ENCODE assay signal across 35 cellular contexts in the genomic region with DNA sequence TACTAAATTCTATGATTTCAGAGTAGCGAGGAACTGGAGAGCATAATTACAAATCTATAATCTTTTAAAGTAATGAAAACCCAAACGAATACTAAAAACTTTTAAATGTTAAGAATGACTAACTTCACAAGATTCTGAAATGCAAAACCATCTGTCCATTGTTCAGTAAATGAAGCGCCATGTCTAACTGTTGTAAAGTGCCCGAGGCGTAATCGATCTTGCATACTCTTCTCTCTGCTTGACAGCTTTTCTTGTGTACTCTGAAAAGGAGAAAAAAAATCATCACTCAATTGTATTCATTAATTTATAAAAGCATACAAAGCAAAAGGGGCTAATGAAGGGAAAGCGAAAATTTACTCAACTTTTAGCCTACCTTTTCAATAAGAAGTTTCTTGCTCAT.
"Had no signal": no experiment of that assay in that cellular context is flagged by ENCODE, and none has a peak within 500 bp of the region (broad histone marks: within the 10 kb centered on the region; RNA-seq: fewer than 3 reads in every experiment).

No MANE protein-coding gene starts in this region.

- H3K4me3 ChIP-seq: esophagus squamous epithelium had no signal

- FAIRE-seq: astrocyte, bronchial epithelial cell, endometrium, endothelial cell of umbilical vein, frontal cortex had no signal

- H3K27ac ChIP-seq: brain microvascular endothelial cell, epithelial cell of prostate, esophagus squamous epithelium, WERI-Rb-1 had no signal

- H3K9me3 ChIP-seq: esophagus squamous epithelium had no signal

- ATAC-seq: activated CD4-positive, alpha-beta T cell treated with anti-CD3 and anti-CD28 coated beads for 36 hours; activated CD8-positive, alpha-beta memory T cell treated with anti-CD3 and anti-CD28 coated beads, Interleukin-2, amount 10 ng/mL, durations not matched to agents 7 days and 5 days; activated CD8-positive, alpha-beta T cell treated with anti-CD3 and anti-CD28 coated beads, Interleukin-2, amount 10 ng/mL, durations not matched to agents 7 days and 5 days; activated naive CD4-positive, alpha-beta T cell treated with anti-CD3 and anti-CD28 coated beads, Interleukin-2, amount 50 U/mL, for 72 hours; effector memory CD8-positive, alpha-beta T cell; T-helper 17 cell had no signal

- H3K27me3 Mint-ChIP-seq: activated CD4-positive, alpha-beta memory T cell treated with anti-CD3 and anti-CD28 coated beads for 36 hours; activated CD4-positive, alpha-beta T cell treated with anti-CD3 and anti-CD28 coated beads for 36 hours; activated CD4-positive, alpha-beta T cell treated with anti-CD3 and anti-CD28 coated beads, Interleukin-2, amount 10 ng/mL, durations not matched to agents 24 days and 14 days; activated CD8-positive, alpha-beta memory T cell treated with anti-CD3 and anti-CD28 coated beads, Interleukin-2, amount 10 ng/mL, durations not matched to agents 7 days and 5 days; activated naive CD4-positive, alpha-beta T cell treated with anti-CD3 and anti-CD28 coated beads, Interleukin-2, amount 10 ng/mL, durations not matched to agents 7 days and 5 days; activated naive CD8-positive, alpha-beta T cell treated with anti-CD3 and anti-CD28 coated beads, Interleukin-2, amount 10 ng/mL, durations not matched to agents 7 days and 5 days; central memory CD8-positive, alpha-beta T cell; effector memory CD8-positive, alpha-beta T cell; T-helper 17 cell had no signal

- H3K27me3 ChIP-seq: brain microvascular endothelial cell, esophagus squamous epithelium had no signal

- DNase-seq: activated CD4-positive, alpha-beta memory T cell treated with anti-CD3 and anti-CD28 coated beads for 36 hours; activated CD4-positive, alpha-beta T cell treated with anti-CD3 and anti-CD28 coated beads for 36 hours; activated CD4-positive, alpha-beta T cell treated with anti-CD3 and anti-CD28 coated beads, Interleukin-2, amount 10 ng/mL, durations not matched to agents 24 days and 14 days; activated CD4-positive, CD25-positive, alpha-beta regulatory T cell; activated CD4-positive, CD25-positive, alpha-beta regulatory T cell treated with anti-CD3 and anti-CD28 coated beads, Interleukin-2, amount 50 U/mL, for 72 hours; activated CD8-positive, alpha-beta memory T cell treated with anti-CD3 and anti-CD28 coated beads, Interleukin-2, amount 10 ng/mL, durations not matched to agents 7 days and 5 days; activated CD8-positive, alpha-beta memory T cell treated with anti-CD3 and anti-CD28 coated beads, Interleukin-2, amount 50 U/mL, for 4 hours; activated CD8-positive, alpha-beta T cell treated with anti-CD3 and anti-CD28 coated beads, Interleukin-2, amount 10 ng/mL, durations not matched to agents 7 days and 5 days; activated gamma-delta T cell; activated naive CD4-positive, alpha-beta T cell; activated naive CD4-positive, alpha-beta T cell treated with anti-CD3 and anti-CD28 coated beads, Interleukin-2, amount 10 ng/mL, durations not matched to agents 7 days and 5 days; activated naive CD8-positive, alpha-beta T cell treated with anti-CD3 and anti-CD28 coated beads, Interleukin-2, amount 10 ng/mL, durations not matched to agents 7 days and 5 days; activated T-cell treated with anti-CD3 and anti-CD28 coated beads, Interleukin-2, amount 50 U/mL, for 1 hour; activated T-cell treated with anti-CD3 and anti-CD28 coated beads, Interleukin-2, amount 50 U/mL, for 48 hours; brain microvascular endothelial cell; cortex of kidney; dermis blood vessel endothelial cell; effector CD4-positive, alpha-beta T cell; effector memory CD8-positive, alpha-beta T cell; esophagus squamous epithelium; head of caudate nucleus; T-helper 1 cell; T-helper 17 cell; T1000; WERI-Rb-1 had no signal

- H3K27ac Mint-ChIP-seq: activated CD4-positive, alpha-beta memory T cell treated with anti-CD3 and anti-CD28 coated beads for 36 hours; activated CD4-positive, alpha-beta T cell treated with anti-CD3 and anti-CD28 coated beads for 36 hours; activated CD4-positive, alpha-beta T cell treated with anti-CD3 and anti-CD28 coated beads, Interleukin-2, amount 10 ng/mL, durations not matched to agents 24 days and 14 days; activated CD8-positive, alpha-beta memory T cell treated with anti-CD3 and anti-CD28 coated beads, Interleukin-2, amount 10 ng/mL, durations not matched to agents 7 days and 5 days; activated CD8-positive, alpha-beta T cell treated with anti-CD3 and anti-CD28 coated beads, Interleukin-2, amount 10 ng/mL, durations not matched to agents 7 days and 5 days; activated naive CD4-positive, alpha-beta T cell treated with anti-CD3 and anti-CD28 coated beads, Interleukin-2, amount 10 ng/mL, durations not matched to agents 7 days and 5 days; activated naive CD4-positive, alpha-beta T cell treated with anti-CD3 and anti-CD28 coated beads, Interleukin-2, amount 50 U/mL, for 72 hours; activated naive CD8-positive, alpha-beta T cell treated with anti-CD3 and anti-CD28 coated beads, Interleukin-2, amount 10 ng/mL, durations not matched to agents 7 days and 5 days; activated T-helper 1 cell treated with anti-CD3 and anti-CD28 coated beads, Interleukin-12 subunit alpha, Interleukin-12 subunit beta, Interleukin-2, Interleukin-4 antibody, amounts not matched to agents 30 ng/mL and 10 ng/mL and 1 ng/mL, durations not matched to agents 14 hours and 24 hours and 36 hours; effector memory CD8-positive, alpha-beta T cell; T-helper 17 cell; T-helper 2 cell treated with Interferon-gamma antibody and Interleukin-4, amounts not matched to agents 5 μg/mL and 100 μg/mL, for 36 hours had no signal

- H3K9me3 Mint-ChIP-seq: activated CD4-positive, alpha-beta memory T cell treated with anti-CD3 and anti-CD28 coated beads for 36 hours; activated CD4-positive, alpha-beta T cell treated with anti-CD3 and anti-CD28 coated beads, Interleukin-2, amount 10 ng/mL, durations not matched to agents 24 days and 14 days; activated naive CD4-positive, alpha-beta T cell treated with anti-CD3 and anti-CD28 coated beads, Interleukin-2, amount 10 ng/mL, durations not matched to agents 7 days and 5 days; activated naive CD8-positive, alpha-beta T cell treated with anti-CD3 and anti-CD28 coated beads, Interleukin-2, amount 10 ng/mL, durations not matched to agents 7 days and 5 days; activated T-helper 1 cell treated with anti-CD3 and anti-CD28 coated beads, Interleukin-12 subunit alpha, Interleukin-12 subunit beta, Interleukin-2, Interleukin-4 antibody, amounts not matched to agents 30 ng/mL and 10 ng/mL and 1 ng/mL, durations not matched to agents 14 hours and 24 hours and 36 hours; central memory CD8-positive, alpha-beta T cell; effector memory CD8-positive, alpha-beta T cell; T-helper 2 cell treated with Interferon-gamma antibody and Interleukin-4, amounts not matched to agents 5 μg/mL and 100 μg/mL, for 36 hours had no signal

- H3K4me3 Mint-ChIP-seq: activated CD4-positive, alpha-beta memory T cell treated with anti-CD3 and anti-CD28 coated beads for 36 hours; activated CD4-positive, alpha-beta T cell treated with anti-CD3 and anti-CD28 coated beads for 36 hours; activated CD4-positive, alpha-beta T cell treated with anti-CD3 and anti-CD28 coated beads, Interleukin-2, amount 10 ng/mL, durations not matched to agents 24 days and 14 days; activated CD8-positive, alpha-beta memory T cell treated with anti-CD3 and anti-CD28 coated beads, Interleukin-2, amount 10 ng/mL, durations not matched to agents 7 days and 5 days; activated CD8-positive, alpha-beta T cell treated with anti-CD3 and anti-CD28 coated beads, Interleukin-2, amount 10 ng/mL, durations not matched to agents 7 days and 5 days; activated naive CD4-positive, alpha-beta T cell treated with anti-CD3 and anti-CD28 coated beads, Interleukin-2, amount 10 ng/mL, durations not matched to agents 7 days and 5 days; activated naive CD8-positive, alpha-beta T cell treated with anti-CD3 and anti-CD28 coated beads, Interleukin-2, amount 10 ng/mL, durations not matched to agents 7 days and 5 days; activated T-helper 1 cell treated with anti-CD3 and anti-CD28 coated beads, Interleukin-12 subunit alpha, Interleukin-12 subunit beta, Interleukin-2, Interleukin-4 antibody, amounts not matched to agents 30 ng/mL and 10 ng/mL and 1 ng/mL, durations not matched to agents 14 hours and 24 hours and 36 hours; central memory CD8-positive, alpha-beta T cell; effector memory CD8-positive, alpha-beta T cell; T-helper 17 cell; T-helper 2 cell treated with Interferon-gamma antibody and Interleukin-4, amounts not matched to agents 5 μg/mL and 100 μg/mL, for 36 hours had no signal

- H3K4me1 ChIP-seq: esophagus squamous epithelium had no signal
